Comparison of ENCODE assay signal across 9 cellular contexts in the genomic region with DNA sequence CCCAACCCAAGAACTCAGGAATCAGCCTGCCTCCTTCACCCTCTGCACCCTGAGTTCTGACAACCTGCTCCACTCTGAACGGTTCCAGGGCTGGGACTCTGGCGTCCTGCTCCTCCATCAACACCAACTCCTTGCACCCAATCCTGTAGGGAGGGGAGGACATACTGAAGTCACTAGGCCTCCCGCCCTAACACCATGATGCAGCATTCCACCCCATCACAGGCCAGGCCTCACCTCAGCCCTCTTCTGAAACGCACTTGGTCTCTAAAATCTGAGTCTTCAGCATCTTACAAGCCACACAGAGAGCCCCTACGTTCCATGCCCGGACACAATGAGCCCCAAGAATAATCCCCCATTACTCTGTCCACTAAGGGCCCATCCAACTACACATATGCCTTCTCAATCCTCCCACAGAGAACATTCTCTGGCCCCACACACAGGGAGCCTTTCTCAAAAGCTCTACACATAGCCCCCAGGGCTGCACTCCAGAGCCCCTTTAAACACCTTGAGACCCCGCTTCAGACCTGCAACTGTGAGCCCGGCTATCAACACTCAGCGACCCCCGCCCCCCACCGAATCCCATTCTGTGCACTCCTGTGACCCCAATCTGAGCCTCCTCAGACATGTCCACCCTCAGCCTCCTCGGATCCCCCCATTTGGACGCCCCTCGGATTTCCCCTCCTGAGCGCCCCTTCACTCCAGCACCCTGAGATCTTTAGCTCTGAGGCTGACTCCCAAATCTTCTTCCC. TPM values are rescaled to one million over a fixed set of nuclear protein-coding genes. Genes with fewer than 3 reads are reported as not detected.
DNase-seq lines count a peak whose midpoint lies in the region; ATAC-seq and TF ChIP-seq lines count a peak whose summit lies in the region.
"Had no signal": no experiment of that assay in that cellular context is flagged by ENCODE, and none has a peak within 500 bp of the region (broad histone marks: within the 10 kb centered on the region; RNA-seq: fewer than 3 reads in every experiment).

No MANE protein-coding gene starts in this region.

- peak overlapping the region; percentile 92 for H3K27ac Mint-ChIP-seq in activated naive CD8-positive, alpha-beta T cell treated with anti-CD3 and anti-CD28 coated beads, Interleukin-2, amount 50 U/mL, for 24 hours

- peak; percentile 10 for DNase-seq in activated T-cell treated with anti-CD3 and anti-CD28 coated beads for 24 hours (ENCODE audit: low read depth)
- DNase-seq in activated T-cell treated with anti-CD3 and anti-CD28 coated beads, Interleukin-2, amount 50 U/mL, for 1 hour = no peak
- DNase-seq in activated naive CD8-positive, alpha-beta T cell treated with anti-CD3 and anti-CD28 coated beads, Interleukin-2, amount 50 U/mL, for 24 hours = no peak
- peak in 1 of 2 donors; percentile 67 for DNase-seq in left lung
- DNase-seq in thyroid gland = peak in 1 of 2 donors; percentile 16
- DNase-seq in HEK293T (ENCODE audit: extremely low spot score) = no peak
- no peak for DNase-seq in NCI-H1092 (lab: John Stamatoyannopoulos, UW)
- DNase-seq in foreskin melanocyte = no peak

- H3K36me3 Mint-ChIP-seq in activated naive CD8-positive, alpha-beta T cell treated with anti-CD3 and anti-CD28 coated beads, Interleukin-2, amount 50 U/mL, for 24 hours (ENCODE audit: low read depth) = peaks cover 10% of the 10 kb centered on the region

- H3K4me1 Mint-ChIP-seq in activated naive CD8-positive, alpha-beta T cell treated with anti-CD3 and anti-CD28 coated beads, Interleukin-2, amount 50 U/mL, for 24 hours = peaks cover 33% of the 10 kb centered on the region

- H3K9me3 Mint-ChIP-seq in activated naive CD8-positive, alpha-beta T cell treated with anti-CD3 and anti-CD28 coated beads, Interleukin-2, amount 50 U/mL, for 24 hours = no peaks in the 10 kb centered on the region

- peak overlapping the region; percentile 98 for H3K4me3 Mint-ChIP-seq in activated naive CD8-positive, alpha-beta T cell treated with anti-CD3 and anti-CD28 coated beads, Interleukin-2, amount 50 U/mL, for 24 hours

- H3K4me1 ChIP-seq in left lung (peaks cover 6 to 29% of the 10 kb centered on the region in 2 donors), thyroid gland (peaks cover 18 to 22% of the 10 kb centered on the region in 2 donors)

- intact Hi-C loops in left lung (cut with DNase I) = no loop called here
- intact Hi-C loops in thyroid gland (cut with DNase I) = loop anchor here (5.0 kb wide), 1 partner anchor 39 kb away; a partner anchor contains a TSS

- no peaks in the 10 kb centered on the region for H3K27me3 Mint-ChIP-seq in activated naive CD8-positive, alpha-beta T cell treated with anti-CD3 and anti-CD28 coated beads, Interleukin-2, amount 50 U/mL, for 24 hours

- CTCF ChIA-PET in HEK293T (lab: Yijun Ruan, JAX) = no interaction called here

- TF ChIP-seq CTCF in left lung (IDR thresholded peaks at IDR 0.05) (no peak), thyroid gland (IDR thresholded peaks at IDR 0.05) (no peak)

- H3K36me3 ChIP-seq in left lung (no peaks in the 10 kb centered on the region), thyroid gland (no peaks in the 10 kb centered on the region)

- POLR2A ChIA-PET in HEK293T (lab: Yijun Ruan, JAX) = interaction anchor here (0.9 to 1.8 kb wide), 14 partner anchors 8 to 115 kb away, joined by 3 to 13 read pairs (median 5); a partner anchor contains a TSS

- no peak for ATAC-seq in activated naive CD8-positive, alpha-beta T cell treated with anti-CD3 and anti-CD28 coated beads, Interleukin-2, amount 50 U/mL, for 24 hours
- ATAC-seq in left lung = no peak

- no peak for TF ChIP-seq POLR2A in thyroid gland (IDR thresholded peaks at IDR 0.05)

- peaks cover 0 to 14% of the 10 kb centered on the region in 2 donors for H3K27me3 ChIP-seq in left lung
- no peaks in the 10 kb centered on the region for H3K27me3 ChIP-seq in thyroid gland

- H3K9me3 ChIP-seq in left lung = no peaks in the 10 kb centered on the region
- H3K9me3 ChIP-seq in thyroid gland = no peaks in the 10 kb centered on the region

- WGBS in thyroid gland, 2 donors = 27 to 32% methylated on average over 15 of the region's 15 CpGs

- H3K4me3 ChIP-seq in left lung (peak overlapping the region; percentile 54 to 65), thyroid gland (replicated peaks in 1 of 3) (peak overlapping the region in 2 of 3 donors; percentile 53 to 66)

- H3K27ac ChIP-seq in left lung (peak overlapping the region; percentile 26 to 75), thyroid gland (peak overlapping the region; percentile 62 to 78 (median 68))

TF ChIP-seq in HEK293T, 16 proteins besides CTCF, POLR2A, EP300 and RAD21:
- TF ChIP-seq SP1 (IDR thresholded peaks at IDR 0.05) (no peak), ARNT (IDR thresholded peaks at IDR 0.05) (no peak), TARDBP (IDR thresholded peaks at IDR 0.05) (no peak), HDGF (IDR thresholded peaks at IDR 0.05; ENCODE audit: borderline replicate concordance) (no peak), CTBP1 (IDR thresholded peaks at IDR 0.05; ENCODE audit: borderline replicate concordance) (no peak), FOXM1 (IDR thresholded peaks at IDR 0.05; ENCODE audit: borderline replicate concordance) (no peak), ELF4 (IDR thresholded peaks at IDR 0.05) (no peak), BHLHE40 (IDR thresholded peaks at IDR 0.05; ENCODE audit: borderline replicate concordance) (no peak), NFRKB (IDR thresholded peaks at IDR 0.05) (no peak), LEF1 (IDR thresholded peaks at IDR 0.05; ENCODE audit: borderline replicate concordance) (no peak), SUZ12 (IDR thresholded peaks at IDR 0.05) (no peak), L3MBTL2 (conservative IDR thresholded peaks at IDR 0.05) (no peak), FOXK2 (IDR thresholded peaks at IDR 0.05) (no peak), FOXA1 (IDR thresholded peaks at IDR 0.05) (no peak), ZNF384 (IDR thresholded peaks at IDR 0.05) (no peak)
- TF ChIP-seq, protein P1, sequence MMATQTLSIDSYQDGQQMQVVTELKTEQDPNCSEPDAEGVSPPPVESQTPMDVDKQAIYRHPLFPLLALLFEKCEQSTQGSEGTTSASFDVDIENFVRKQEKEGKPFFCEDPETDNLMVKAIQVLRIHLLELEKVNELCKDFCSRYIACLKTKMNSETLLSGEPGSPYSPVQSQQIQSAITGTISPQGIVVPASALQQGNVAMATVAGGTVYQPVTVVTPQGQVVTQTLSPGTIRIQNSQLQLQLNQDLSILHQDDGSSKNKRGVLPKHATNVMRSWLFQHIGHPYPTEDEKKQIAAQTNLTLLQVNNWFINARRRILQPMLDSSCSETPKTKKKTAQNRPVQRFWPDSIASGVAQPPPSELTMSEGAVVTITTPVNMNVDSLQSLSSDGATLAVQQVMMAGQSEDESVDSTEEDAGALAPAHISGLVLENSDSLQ (IDR thresholded peaks at IDR 0.05) = no peak
TF ChIP-seq in HEK293T: peak in this region for 0.

RNA-seq across cellular contexts. Expression of a gene that starts 0.6 kb away (rescaled TPM):
- total RNA-seq in left lung = 10 to 100 TPM; 19.3 to 22.7 TPM
- total RNA-seq in thyroid gland = 10 to 100 TPM; 15.4 to 60.9 (median 32.0) TPM

RNA-seq across cellular contexts. Expression of a gene that starts 4.8 kb away (rescaled TPM):
- total RNA-seq in left lung (10 to 100 TPM; 11.2 to 13.1 TPM), thyroid gland (10 to 100 TPM in 3 of 4 donors, 1 to 10 TPM in 1; 9.7 to 15.4 (median 12.6) TPM)
- total RNA-seq: Daoy had no signal

RNA-seq across cellular contexts. Expression of a gene that starts 18.5 kb away (rescaled TPM):
- 10 to 100 TPM; 14.0 to 16.5 TPM for total RNA-seq in left lung
- total RNA-seq in thyroid gland = 10 to 100 TPM; 51.4 to 96.8 (median 66.7) TPM

RNA-seq across cellular contexts. Expression of a gene that starts 19.2 kb away (rescaled TPM):
- total RNA-seq in left lung = 10 to 100 TPM in 1 of 2 donors, 1 to 10 TPM in 1; 5.8 to 16.6 TPM
- 1 to 10 TPM; 1.9 to 3.8 (median 2.9) TPM for total RNA-seq in thyroid gland

RNA-seq across cellular contexts. Expression of a gene that starts 40.6 kb away (rescaled TPM):
- total RNA-seq in left lung (1 to 10 TPM; 7.1 to 7.2 TPM), thyroid gland (10 to 100 TPM in 2 of 4 donors, 1 to 10 TPM in 2; 5.0 to 14.2 (median 10.1) TPM)
